In genomic region chr17:78484300-78485159, GRCh38 we compare ENCODE assay signal across 9 cellular contexts.
A peak's percentile ranks its signal among the peaks of the same experiment; 100 is the strongest.
DNase-seq lines count a peak whose midpoint lies in the region; FAIRE-seq and TF ChIP-seq lines count a peak whose summit lies in the region.
"Had no signal": no experiment of that assay in that cellular context is flagged by ENCODE, and none has a peak within 500 bp of the region (broad histone marks: within the 10 kb centered on the region; RNA-seq: fewer than 3 reads in every experiment).

No MANE protein-coding gene starts in this region.

- no peaks in the 10 kb centered on the region for H3K9me3 ChIP-seq in uterus

- CTCF ChIA-PET in RWPE1 (lab: Yijun Ruan, JAX) = interaction anchor here (0.6 to 1.1 kb wide), 2 partner anchors 13 to 140 kb away, joined by 3 read pairs; no protein-coding TSS in a partner anchor

- no peak for FAIRE-seq in RCC 7860 (lab: Jason Lieb, UNC)

- H3K27ac ChIP-seq in RWPE1 (no peak overlapping the region), uterus (no peak overlapping the region)

- H3K4me3 ChIP-seq in kidney epithelial cell (ENCODE audit: low read depth, low read length) (peak overlapping the region; percentile 36), uterus (no peak overlapping the region)

- no peaks in the 10 kb centered on the region for H3K9me3 Mint-ChIP-seq in activated naive CD8-positive, alpha-beta T cell treated with anti-CD3 and anti-CD28 coated beads for 36 hours

- peaks cover 11% of the 10 kb centered on the region for H3K4me1 Mint-ChIP-seq in activated naive CD8-positive, alpha-beta T cell treated with anti-CD3 and anti-CD28 coated beads for 36 hours

- no peak for TF ChIP-seq POLR2A in uterus (IDR thresholded peaks at IDR 0.05)

- no peaks in the 10 kb centered on the region for H3K27me3 Mint-ChIP-seq in activated naive CD8-positive, alpha-beta T cell treated with anti-CD3 and anti-CD28 coated beads for 36 hours

- DNase-seq in SIG-M5 treated with dmso at 0.1 percent for 504 hours (lab: John Stamatoyannopoulos, UW; ENCODE audit: unreplicated experiment) = peak; percentile 27
- DNase-seq in SIG-M5 (lab: John Stamatoyannopoulos, UW) = no peak
- peak; percentile 20 for DNase-seq in RWPE1 (ENCODE audit: low spot score)
- peak; percentile 83 for DNase-seq in activated naive CD8-positive, alpha-beta T cell treated with anti-CD3 and anti-CD28 coated beads for 36 hours
- DNase-seq in kidney epithelial cell (ENCODE audit: low read depth) = no peak
- DNase-seq in stimulated activated CD8-positive, alpha-beta memory T cell treated with anti-CD3 and anti-CD28 coated beads, Interleukin-2, amount 100 ng/mL, for 1 hour (ENCODE audit: low read depth in 2 of 2) = peak; percentile 24 to 33
- DNase-seq in RCC 7860 (ENCODE audit: low spot score) = no peak
- DNase-seq in uterus = no peak
- DNase-seq: DND-41 had no signal

- intact Hi-C loops in uterus (cut with DNase I; ENCODE audit: low total_unique reads) = no loop called here

- TF ChIP-seq CTCF in RWPE1 (conservative IDR thresholded peaks at IDR 0.05; ENCODE audit: low read depth) (no peak), kidney epithelial cell (IDR thresholded peaks at IDR 0.05; ENCODE audit: insufficient read depth, low read length, poor library complexity, severe bottlenecking) (no peak), uterus (IDR thresholded peaks at IDR 0.05) (no peak)

- no peaks in the 10 kb centered on the region for H3K36me3 Mint-ChIP-seq in activated naive CD8-positive, alpha-beta T cell treated with anti-CD3 and anti-CD28 coated beads for 36 hours

- H3K27ac Mint-ChIP-seq in activated naive CD8-positive, alpha-beta T cell treated with anti-CD3 and anti-CD28 coated beads for 36 hours = peak overlapping the region; percentile 55

- H3K4me3 Mint-ChIP-seq in activated naive CD8-positive, alpha-beta T cell treated with anti-CD3 and anti-CD28 coated beads for 36 hours = peak overlapping the region; percentile 83

- POLR2A ChIA-PET in RWPE1 (lab: Yijun Ruan, JAX; ENCODE audit: low non-redundant PET) = no interaction called here

- H3K27me3 ChIP-seq in kidney epithelial cell (ENCODE audit: control insufficient read depth, insufficient read depth, low read length) (no peaks in the 10 kb centered on the region), uterus (no peaks in the 10 kb centered on the region)

- H3K4me1 ChIP-seq in uterus = no peaks in the 10 kb centered on the region

- no peaks in the 10 kb centered on the region for H3K36me3 ChIP-seq in kidney epithelial cell (ENCODE audit: control insufficient read depth, insufficient read depth, low read length)
- no peaks in the 10 kb centered on the region for H3K36me3 ChIP-seq in uterus

Comparison
In these comparisons a context has a peak if more than half of its experiments do, and no peak if none do; other contexts are left out.
1. DNase-seq: peak in SIG-M5 treated with dmso at 0.1 percent for 504 hours (single experiment), RWPE1 (single experiment), activated naive CD8-positive, alpha-beta T cell treated with anti-CD3 and anti-CD28 coated beads for 36 hours (single experiment) and stimulated activated CD8-positive, alpha-beta memory T cell treated with anti-CD3 and anti-CD28 coated beads, Interleukin-2, amount 100 ng/mL, for 1 hour (2 of 2); none in SIG-M5 (single experiment), kidney epithelial cell (single experiment), RCC 7860 (single experiment) and uterus (0 of 2).